In genomic region chr2:165157160-165157559, GRCh38 we compare ENCODE assay signal across 11 cellular contexts. TPM values are rescaled to one million over a fixed set of nuclear protein-coding genes. Genes with fewer than 3 reads are reported as not detected.
"Had no signal": no experiment of that assay in that cellular context is flagged by ENCODE, and none has a peak within 500 bp of the region (broad histone marks: within the 10 kb centered on the region; RNA-seq: fewer than 3 reads in every experiment).

No MANE protein-coding gene starts in this region.

- DNase-seq: GM23248, GOT3, H7, H9, HCEC 1CT, HFFc6 had no signal

- H3K9me3 ChIP-seq: HAP-1 had no signal

- H2AFZ ChIP-seq: GM23248, GM23338 had no signal

- FAIRE-seq: H1, H54 had no signal

- H3K4me2 ChIP-seq: GM23338 had no signal

- H3K4me1 ChIP-seq: HAP-1 had no signal

- H3K27ac ChIP-seq: GM23248 had no signal

- H3K9ac ChIP-seq: GM23248 had no signal

- H3K36me3 ChIP-seq: HAP-1 had no signal

- ATAC-seq: GM23338, HCT116 had no signal

- H3K4me3 ChIP-seq: GM23248, GM23338, HAP-1 had no signal

RNA-seq across cellular contexts. Expression of gene SCN3A, which starts 46.7 kb away (rescaled TPM):
- total RNA-seq: H1, H7, H9 had no signal
- polyA plus RNA-seq: GM23248, GM23338 had no signal
